ENCODE assay signal across 8 cellular contexts in genomic region chr4:169314906-169315305, GRCh38. TPM values are rescaled to one million over a fixed set of nuclear protein-coding genes. Genes with fewer than 3 reads are reported as not detected.
DNase-seq lines count a peak whose midpoint lies in the region; ATAC-seq and TF ChIP-seq lines count a peak whose summit lies in the region.

No MANE protein-coding gene starts in this region.

- WGBS in mesendoderm (ENCODE audit: extremely low coverage, insufficient coverage, low lambda C conversion rate), result no CpG with 5 or more reads among the region's 8 CpGs

- H3K27me3 ChIP-seq in mesendoderm (ENCODE audit: insufficient read depth, low read length, poor library complexity), result no peaks in the 10 kb centered on the region

- H3K9me3 Mint-ChIP-seq in osteocyte (ENCODE audit: unreplicated experiment), result no peaks in the 10 kb centered on the region

- peaks cover 32% of the 10 kb centered on the region for H3K4me1 Mint-ChIP-seq in osteocyte (ENCODE audit: unreplicated experiment)

- H2BK15ac ChIP-seq in mesendoderm (replicated peaks; ENCODE audit: low read depth), result no peak overlapping the region

- H3K23ac ChIP-seq in mesendoderm (ENCODE audit: low read length), result no peak overlapping the region

- H4K5ac ChIP-seq in mesendoderm (ENCODE audit: low read length), result no peak overlapping the region

- no peak overlapping the region for H3K9ac ChIP-seq in mesendoderm (ENCODE audit: low read length)

- H3K4me2 ChIP-seq in mesendoderm (ENCODE audit: low read length), result no peak overlapping the region

- H3K36me3 Mint-ChIP-seq in osteocyte (ENCODE audit: unreplicated experiment), result no peaks in the 10 kb centered on the region

- ATAC-seq in GM21515 (IDR thresholded peaks at IDR 0.05; ENCODE audit: unreplicated experiment), result no peak

- H3K4ac ChIP-seq in mesendoderm (ENCODE audit: low read depth, low read length), result no peak overlapping the region

- no peak overlapping the region for H2AK5ac ChIP-seq in mesendoderm (ENCODE audit: low read length)

- H3K4me3 ChIP-seq in epithelial cell of esophagus (ENCODE audit: low read length), result no peak overlapping the region
- H3K4me3 ChIP-seq in mesendoderm (ENCODE audit: low read length), result no peak overlapping the region

- no peak overlapping the region for H3K18ac ChIP-seq in mesendoderm (ENCODE audit: low read length)

- no peaks in the 10 kb centered on the region for H3K36me3 ChIP-seq in mesendoderm (ENCODE audit: control insufficient read depth, insufficient read depth, low read length)

- H2BK120ac ChIP-seq in mesendoderm (ENCODE audit: low read depth, low read length), result no peak overlapping the region

- H3K79me2 ChIP-seq in mesendoderm (ENCODE audit: control insufficient read depth, insufficient read depth, low read length), result no peaks in the 10 kb centered on the region

- H4K8ac ChIP-seq in mesendoderm (ENCODE audit: low read depth, low read length), result no peak overlapping the region

- H3K4me3 Mint-ChIP-seq in osteocyte (ENCODE audit: unreplicated experiment), result peak overlapping the region; percentile 34

- peak; percentile 46 for DNase-seq in DMS79 (lab: John Stamatoyannopoulos, UW)
- DNase-seq in NCI-H524 (lab: John Stamatoyannopoulos, UW), result peak; percentile 59 to 79
- peak; percentile 96 for DNase-seq in epithelial cell of esophagus (ENCODE audit: low read depth)
- DNase-seq in osteocyte (ENCODE audit: extremely low spot score, unreplicated experiment), result no peak
- DNase-seq in mesendoderm, result no peak
- DNase-seq in stimulated activated naive CD4-positive, alpha-beta T cell treated with Interleukin-2 at 50 U/mL for 16 hours (lab: John Stamatoyannopoulos, UW), result no peak
- DNase-seq in stimulated activated CD4-positive, alpha-beta T cell treated with anti-CD3 and anti-CD28 coated beads, Interleukin-15, amount 100 ng/mL, for 24 hours, result no peak

- peak overlapping the region; percentile 78 for H3K27ac Mint-ChIP-seq in osteocyte (ENCODE audit: unreplicated experiment)

- H2BK5ac ChIP-seq in mesendoderm (ENCODE audit: low read length), result no peak overlapping the region

- no peaks in the 10 kb centered on the region for H3K79me1 ChIP-seq in mesendoderm (ENCODE audit: low read length)

- H3K56ac ChIP-seq in mesendoderm (ENCODE audit: low read length), result no peak overlapping the region

- no peak overlapping the region for H3K27ac ChIP-seq in mesendoderm (ENCODE audit: low read depth, low read length)

- TF ChIP-seq CTCF in epithelial cell of esophagus (IDR thresholded peaks at IDR 0.05; ENCODE audit: insufficient read depth, low read depth, low read length, missing control alignments) (no peak), osteocyte (IDR thresholded peaks at IDR 0.05) (no peak)

- no peaks in the 10 kb centered on the region for H3K27me3 Mint-ChIP-seq in osteocyte (ENCODE audit: unreplicated experiment)

- H3K4me1 ChIP-seq in mesendoderm (ENCODE audit: control insufficient read depth, low read depth, low read length), result no peaks in the 10 kb centered on the region

RNA-seq across cellular contexts. Expression of gene SH3RF1, which starts 44.1 kb away (rescaled TPM):
- 27.6 and 31.8 TPM in 2 replicates for total RNA-seq in osteocyte
- polyA plus RNA-seq in mesendoderm (2013, experiment 1 of 2), result 10.7 TPM
- 10.5 TPM for polyA plus RNA-seq in mesendoderm (2013, experiment 2 of 2)

Comparison
In these comparisons a context has a peak if more than half of its experiments do, and no peak if none do; other contexts are left out.
1. DNase-seq: peak in DMS79 (single experiment), NCI-H524 (2 of 2) and epithelial cell of esophagus (single experiment); none in osteocyte (single experiment), mesendoderm (single experiment), stimulated activated naive CD4-positive, alpha-beta T cell treated with Interleukin-2 at 50 U/mL for 16 hours (single experiment) and stimulated activated CD4-positive, alpha-beta T cell treated with anti-CD3 and anti-CD28 coated beads, Interleukin-15, amount 100 ng/mL, for 24 hours (single experiment).